Comparison of ENCODE assay signal across 20 cellular contexts in the genomic region with DNA sequence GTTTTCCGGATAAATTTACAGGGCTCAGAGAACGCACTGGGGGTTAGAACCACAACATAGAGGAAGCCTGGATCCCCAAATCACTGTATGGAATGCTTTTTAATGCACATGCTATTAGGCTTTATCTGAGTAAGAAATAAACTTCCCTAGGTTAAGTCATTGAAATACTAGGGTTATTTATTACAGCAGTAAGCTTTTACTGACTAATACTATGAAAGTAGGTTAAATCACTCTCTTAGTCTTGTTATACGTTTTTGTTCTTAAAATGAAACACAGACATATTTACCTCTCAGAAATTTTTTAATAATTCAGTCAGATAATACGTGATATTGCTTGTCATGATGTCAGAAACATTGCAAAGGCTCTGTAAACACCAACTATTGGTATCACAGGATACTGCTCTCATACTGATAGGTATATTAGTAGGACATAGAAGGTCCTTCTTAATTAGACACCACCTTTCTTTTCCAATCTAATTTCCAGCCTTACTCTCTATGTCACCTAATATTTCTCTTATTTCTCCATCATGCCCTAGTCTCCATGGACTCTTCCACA.
"Had no signal": no experiment of that assay in that cellular context is flagged by ENCODE, and none has a peak within 500 bp of the region (broad histone marks: within the 10 kb centered on the region; RNA-seq: fewer than 3 reads in every experiment).

No MANE protein-coding gene starts in this region.

- H3K36me3 ChIP-seq: esophagus squamous epithelium, gastroesophageal sphincter, neutrophil, right atrium auricular region, sigmoid colon, stomach, thoracic aorta, transverse colon had no signal

- H3K4me3 Mint-ChIP-seq: dendritic cell treated with granulocyte-macrophage colony-stimulating factor and Interleukin-4, amounts not matched to agents 40 ng/mL and 50 ng/mL, for 4 days; naive thymus-derived CD4-positive, alpha-beta T cell had no signal

- H3K27me3 ChIP-seq: esophagus squamous epithelium, gastroesophageal sphincter, neutrophil, right atrium auricular region, sigmoid colon, stomach, transverse colon had no signal

- H3K4me3 ChIP-seq: esophagus squamous epithelium, gastroesophageal sphincter, right atrium auricular region, sigmoid colon, skin epidermis, stomach, thoracic aorta, transverse colon had no signal

- H3K27ac ChIP-seq: esophagus squamous epithelium, gastroesophageal sphincter, neutrophil, right atrium auricular region, sigmoid colon, skin epidermis, stomach, thoracic aorta, transverse colon had no signal

- DNase-seq: esophagus squamous epithelium; foreskin fibroblast; glutamatergic neuron; islet precursor cell; mammary epithelial cell; naive thymus-derived CD4-positive, alpha-beta T cell; sigmoid colon; stimulated activated CD4-positive, alpha-beta T cell treated with anti-CD3 and anti-CD28 coated beads, Interleukin-2, amount 100 ng/mL, for 24 hours; stimulated activated CD4-positive, alpha-beta T cell treated with anti-CD3 and anti-CD28 coated beads, Interleukin-4, amount 100 ng/mL, for 4 hours; stimulated activated naive CD4-positive, alpha-beta T cell; stomach; substantia nigra; transverse colon had no signal

- H3K9me3 ChIP-seq: esophagus squamous epithelium, gastroesophageal sphincter, neutrophil, right atrium auricular region, sigmoid colon, stomach, thoracic aorta, transverse colon had no signal

- H3K4me1 ChIP-seq: esophagus squamous epithelium, gastroesophageal sphincter, right atrium auricular region, sigmoid colon, stomach, transverse colon had no signal

- H3K27ac Mint-ChIP-seq: dendritic cell treated with granulocyte-macrophage colony-stimulating factor and Interleukin-4, amounts not matched to agents 40 ng/mL and 50 ng/mL, for 4 days; naive thymus-derived CD4-positive, alpha-beta T cell had no signal

- ATAC-seq: gastroesophageal sphincter; left lobe of liver; naive thymus-derived CD4-positive, alpha-beta T cell had no signal

- H3K9me3 Mint-ChIP-seq: dendritic cell treated with granulocyte-macrophage colony-stimulating factor and Interleukin-4, amounts not matched to agents 40 ng/mL and 50 ng/mL, for 4 days had no signal
